ENCODE assay signal across 8 cellular contexts in genomic region chr10:110226926-110227641, GRCh38. TPM values are rescaled to one million over a fixed set of nuclear protein-coding genes. Genes with fewer than 3 reads are reported as not detected.
DNase-seq lines count a peak whose midpoint lies in the region; ATAC-seq and TF ChIP-seq lines count a peak whose summit lies in the region.

No MANE protein-coding gene starts in this region.

- no peak for TF ChIP-seq CTCF in Caco-2 (IDR thresholded peaks at IDR 0.05; ENCODE audit: insufficient read depth in 1 of 2, low read depth in 1 of 2, low read length in 1 of 2, severe bottlenecking in 1 of 2, unreplicated experiment in 1 of 2)

- H3K9me3 ChIP-seq in Caco-2 (no peaks in the 10 kb centered on the region), HUES48 (ENCODE audit: control insufficient read depth, insufficient read depth, low read length) (no peaks in the 10 kb centered on the region)

- CTCF ChIA-PET in Caco-2 (lab: Charles Lee) = interaction anchor here (0.6 to 1.0 kb wide), 8 partner anchors 16 to 427 kb away, joined by 3 to 16 read pairs (median 4); no protein-coding TSS in a partner anchor

- no peaks in the 10 kb centered on the region for H3K9me3 Mint-ChIP-seq in Caco-2 (ENCODE audit: unreplicated experiment)

- intact Hi-C loops in Caco-2 (cut with micrococcal nuclease; ENCODE audit: unreplicated experiment) = loop anchor here (2.0 kb wide), 1 partner anchor 220 kb away; the partner anchor contains the start of gene ADD3

- peaks cover 22% of the 10 kb centered on the region for H3K4me1 Mint-ChIP-seq in Caco-2 (ENCODE audit: low read depth, unreplicated experiment)

- peak overlapping the region; percentile 58 for H3K27ac Mint-ChIP-seq in Caco-2 (ENCODE audit: unreplicated experiment)

- DNase-seq in Caco-2 (peak; percentile 59 to 68), T-helper 22 cell (ENCODE audit: low read depth) (peak; percentile 74), anterior cingulate cortex (lab: John Stamatoyannopoulos, UW) (peak in 43 of 58 donors; percentile 37 to 88 (median 72)), hepatic stellate cell (ENCODE audit: low spot score) (peak; percentile 75), dedifferentiated amniotic fluid mesenchymal stem cell (ENCODE audit: extremely low spot score) (no peak)

- H3K4me3 ChIP-seq in Caco-2 (ENCODE audit: low read depth, low read length) (peak overlapping the region; percentile 98), HUES48 (ENCODE audit: low read depth, low read length) (peak overlapping the region; percentile 54), rectal smooth muscle tissue (ENCODE audit: low read length) (peak overlapping the region; percentile 61)

- H3K4me3 Mint-ChIP-seq in Caco-2 (ENCODE audit: unreplicated experiment) = peak overlapping the region; percentile 86

- no peak overlapping the region for H3K27ac ChIP-seq in HUES48 (ENCODE audit: low read depth, low read length)
- peak overlapping the region; percentile 94 for H3K27ac ChIP-seq in rectal smooth muscle tissue (ENCODE audit: low read depth, low read length)

- no peaks in the 10 kb centered on the region for H3K27me3 Mint-ChIP-seq in Caco-2 (ENCODE audit: insufficient read depth, unreplicated experiment)

- H3K36me3 Mint-ChIP-seq in Caco-2 (ENCODE audit: insufficient read depth, unreplicated experiment) = peaks cover 22% of the 10 kb centered on the region

- BruUV-seq in Caco-2 (replicated peaks; lab: Mats Ljungman, UMichigan) = no TSS peak

- POLR2A ChIA-PET in Caco-2 (lab: Charles Lee) = interaction anchor here (1.0 kb wide), 1 partner anchor 17 kb away, joined by 3 read pairs; no protein-coding TSS in a partner anchor

- H3K27me3 ChIP-seq in Caco-2 (replicated peaks; ENCODE audit: control insufficient read depth, insufficient read depth, low read length) (no peaks in the 10 kb centered on the region), HUES48 (ENCODE audit: control insufficient read depth, insufficient read depth, low read length) (peaks cover 10% of the 10 kb centered on the region), rectal smooth muscle tissue (ENCODE audit: control insufficient read depth, insufficient read depth, low read length) (no peaks in the 10 kb centered on the region)

- H3K4me1 ChIP-seq in Caco-2 = peaks cover 5% of the 10 kb centered on the region; the same call in 1 of the 2 replicates
- peaks cover 13% of the 10 kb centered on the region for H3K4me1 ChIP-seq in HUES48 (ENCODE audit: control insufficient read depth, insufficient read depth, low read length)
- H3K4me1 ChIP-seq in rectal smooth muscle tissue (ENCODE audit: control insufficient read depth, insufficient read depth, low read length) = peaks cover 5% of the 10 kb centered on the region

- H3K36me3 ChIP-seq in Caco-2 (ENCODE audit: control insufficient read depth, insufficient read depth, low read length) = peaks cover 1% of the 10 kb centered on the region; the same call in 1 of the 2 replicates
- H3K36me3 ChIP-seq in HUES48 (ENCODE audit: control insufficient read depth, insufficient read depth, low read length) = no peaks in the 10 kb centered on the region
- no peaks in the 10 kb centered on the region for H3K36me3 ChIP-seq in rectal smooth muscle tissue (ENCODE audit: control insufficient read depth, insufficient read depth, low read length)

- H3K9ac ChIP-seq in HUES48 (ENCODE audit: low read depth, low read length) = no peak overlapping the region
- H3K9ac ChIP-seq in rectal smooth muscle tissue (ENCODE audit: low read length) = no peak overlapping the region

- ATAC-seq in GM21717 (IDR thresholded peaks at IDR 0.05; ENCODE audit: unreplicated experiment) = no peak

RNA-seq across cellular contexts. Expression of gene MXI1, which starts 19.7 kb away (rescaled TPM):
- 9.1 and 11.0 TPM in 2 replicates for total RNA-seq in Caco-2 (2022)
